Comparison of ENCODE assay signal across 8 cellular contexts in genomic region chr16:88706965-88707871, GRCh38. TPM values are rescaled to one million over a fixed set of nuclear protein-coding genes. Genes with fewer than 3 reads are reported as not detected.
DNase-seq lines count a peak whose midpoint lies in the region; ATAC-seq lines count a peak whose summit lies in the region.

No MANE protein-coding gene starts in this region.

- no peak for ATAC-seq in GM18517 (IDR thresholded peaks at IDR 0.05; ENCODE audit: unreplicated experiment)

- H3K4me1 ChIP-seq in iPS-20b (ENCODE audit: insufficient read depth, low read length) = 0 out of 2 replicates have a peak, but pooled peaks cover 6% of the 10 kb centered on the region
- peaks cover 10 to 58% (median 46%) of the 10 kb centered on the region in 5 donors for H3K4me1 ChIP-seq in subcutaneous abdominal adipose tissue (ENCODE audit: control insufficient read depth in 5 of 5, insufficient read depth in 5 of 5, low read length in 5 of 5)

- peak overlapping the region; percentile 83 for H3K4me3 Mint-ChIP-seq in T-helper 2 cell treated with Interferon-gamma antibody and Interleukin-4, amounts not matched to agents 5 μg/mL and 100 μg/mL, for 36 hours
- peak overlapping the region; percentile 82 for H3K4me3 Mint-ChIP-seq in activated CD4-positive, alpha-beta memory T cell treated with anti-CD3 and anti-CD28 coated beads for 36 hours

- H3K36me3 Mint-ChIP-seq in T-helper 2 cell treated with Interferon-gamma antibody and Interleukin-4, amounts not matched to agents 5 μg/mL and 100 μg/mL, for 36 hours (ENCODE audit: low read depth) = peaks cover 21% of the 10 kb centered on the region
- H3K36me3 Mint-ChIP-seq in activated CD4-positive, alpha-beta memory T cell treated with anti-CD3 and anti-CD28 coated beads for 36 hours = peaks cover 8% of the 10 kb centered on the region

- H3K27ac Mint-ChIP-seq in T-helper 2 cell treated with Interferon-gamma antibody and Interleukin-4, amounts not matched to agents 5 μg/mL and 100 μg/mL, for 36 hours = peak overlapping the region; percentile 70
- H3K27ac Mint-ChIP-seq in activated CD4-positive, alpha-beta memory T cell treated with anti-CD3 and anti-CD28 coated beads for 36 hours = peak overlapping the region; percentile 42

- intact Hi-C loops in activated CD4-positive, alpha-beta memory T cell treated with anti-CD3 and anti-CD28 coated beads for 36 hours (cut with micrococcal nuclease) = loop anchor here (1.0 to 5.0 kb wide), 4 partner anchors 75 to 150 kb away; partner anchors contain the start of genes CDT1, TRAPPC2L and ZC3H18

- H3K9ac ChIP-seq in iPS-20b (ENCODE audit: low read depth, low read length) = peak overlapping the region; percentile 85
- H3K9ac ChIP-seq in subcutaneous abdominal adipose tissue (ENCODE audit: low read length in 5 of 5) = peak overlapping the region; percentile 71 to 97 (median 96)

- H3K4me3 ChIP-seq in iPS-20b (ENCODE audit: low read length) = peak overlapping the region; percentile 97
- peak overlapping the region; percentile 90 to 98 (median 96) for H3K4me3 ChIP-seq in subcutaneous abdominal adipose tissue (ENCODE audit: low read depth in 1 of 5, low read length in 5 of 5)

- DNase-seq in T-helper 2 cell treated with Interferon-gamma antibody and Interleukin-4, amounts not matched to agents 5 μg/mL and 100 μg/mL, for 36 hours (ENCODE audit: low spot score) = no peak
- DNase-seq in T-helper 2 cell = no peak
- DNase-seq in activated CD4-positive, alpha-beta memory T cell treated with anti-CD3 and anti-CD28 coated beads for 36 hours = no peak
- no peak for DNase-seq in pons (ENCODE audit: low spot score)
- DNase-seq in activated CD4-positive, alpha-beta T cell treated with anti-CD3 and anti-CD28 coated beads, Interleukin-2, amount 50 U/mL, for 48 hours = no peak

- H3K27me3 ChIP-seq in iPS-20b (ENCODE audit: insufficient read depth, low read length) (no peaks in the 10 kb centered on the region), subcutaneous abdominal adipose tissue (ENCODE audit: control insufficient read depth in 5 of 5, insufficient read depth in 4 of 5, low read length in 5 of 5) (no peaks in the 10 kb centered on the region)

- H3K4me1 Mint-ChIP-seq in T-helper 2 cell treated with Interferon-gamma antibody and Interleukin-4, amounts not matched to agents 5 μg/mL and 100 μg/mL, for 36 hours (ENCODE audit: low read depth) = peaks cover 27% of the 10 kb centered on the region
- peaks cover 39% of the 10 kb centered on the region for H3K4me1 Mint-ChIP-seq in activated CD4-positive, alpha-beta memory T cell treated with anti-CD3 and anti-CD28 coated beads for 36 hours (ENCODE audit: low read depth)

- H3K27ac ChIP-seq in iPS-20b (ENCODE audit: low read length) (no peak overlapping the region), subcutaneous abdominal adipose tissue (ENCODE audit: low read depth, low read length) (peak overlapping the region; percentile 81)

- POLR2A ChIA-PET in activated CD4-positive, alpha-beta memory T cell treated with anti-CD3 and anti-CD28 coated beads for 36 hours (lab: Charles Lee) = interaction anchor here (1.1 to 4.1 kb wide), 4 partner anchors 10 to 150 kb away, joined by 3 to 16 read pairs (median 4); partner anchors contain the start of genes GALNS and TRAPPC2L

- H3K9me3 ChIP-seq in iPS-20b (ENCODE audit: insufficient read depth, low read depth, low read length) (no peaks in the 10 kb centered on the region), subcutaneous abdominal adipose tissue (ENCODE audit: control insufficient read depth in 5 of 5, low read length in 5 of 5) (no peaks in the 10 kb centered on the region)

- no peaks in the 10 kb centered on the region for H3K27me3 Mint-ChIP-seq in T-helper 2 cell treated with Interferon-gamma antibody and Interleukin-4, amounts not matched to agents 5 μg/mL and 100 μg/mL, for 36 hours (ENCODE audit: low read depth)
- no peaks in the 10 kb centered on the region for H3K27me3 Mint-ChIP-seq in activated CD4-positive, alpha-beta memory T cell treated with anti-CD3 and anti-CD28 coated beads for 36 hours

- H3K9me3 Mint-ChIP-seq in T-helper 2 cell treated with Interferon-gamma antibody and Interleukin-4, amounts not matched to agents 5 μg/mL and 100 μg/mL, for 36 hours = no peaks in the 10 kb centered on the region
- no peaks in the 10 kb centered on the region for H3K9me3 Mint-ChIP-seq in activated CD4-positive, alpha-beta memory T cell treated with anti-CD3 and anti-CD28 coated beads for 36 hours

- H3K36me3 ChIP-seq in iPS-20b (ENCODE audit: insufficient read depth, low read depth, low read length) = no peaks in the 10 kb centered on the region
- H3K36me3 ChIP-seq in subcutaneous abdominal adipose tissue (ENCODE audit: control insufficient read depth in 5 of 5, insufficient read depth in 5 of 5, low read length in 5 of 5) = peaks cover 0 to 8% (median 2%) of the 10 kb centered on the region in 5 donors

- CTCF ChIA-PET in activated CD4-positive, alpha-beta memory T cell treated with anti-CD3 and anti-CD28 coated beads for 36 hours (lab: Charles Lee) = interaction anchor here (0.7 to 3.9 kb wide), 3 partner anchors 30 to 150 kb away, joined by 3 to 24 read pairs (median 4); no protein-coding TSS in a partner anchor

RNA-seq across cellular contexts. Expression of gene CTU2, which starts 0.9 kb away (rescaled TPM):
- 10 to 100 TPM; 38.0 to 41.6 TPM for total RNA-seq in activated CD4-positive, alpha-beta memory T cell treated with anti-CD3 and anti-CD28 coated beads for 36 hours

RNA-seq across cellular contexts. Expression of gene RNF166, which starts 1.0 kb away (rescaled TPM):
- total RNA-seq in activated CD4-positive, alpha-beta memory T cell treated with anti-CD3 and anti-CD28 coated beads for 36 hours = 10 to 100 TPM; 46.4 to 55.6 TPM

RNA-seq across cellular contexts. Expression of gene SNAI3, which starts 20.9 kb away (rescaled TPM):
- 1 to 10 TPM; 5.5 to 5.8 TPM for total RNA-seq in activated CD4-positive, alpha-beta memory T cell treated with anti-CD3 and anti-CD28 coated beads for 36 hours

RNA-seq across cellular contexts. Expression of gene MVD, which starts 44.3 kb away (rescaled TPM):
- 100 to 1,000 TPM; 111 to 113 TPM for total RNA-seq in activated CD4-positive, alpha-beta memory T cell treated with anti-CD3 and anti-CD28 coated beads for 36 hours

RNA-seq across cellular contexts. Expression of gene CYBA, which starts 56.4 kb away (rescaled TPM):
- total RNA-seq in activated CD4-positive, alpha-beta memory T cell treated with anti-CD3 and anti-CD28 coated beads for 36 hours = 100 to 1,000 TPM; 262 to 265 TPM
